1 cellular context compared by ENCODE assay signal in the genomic region with DNA sequence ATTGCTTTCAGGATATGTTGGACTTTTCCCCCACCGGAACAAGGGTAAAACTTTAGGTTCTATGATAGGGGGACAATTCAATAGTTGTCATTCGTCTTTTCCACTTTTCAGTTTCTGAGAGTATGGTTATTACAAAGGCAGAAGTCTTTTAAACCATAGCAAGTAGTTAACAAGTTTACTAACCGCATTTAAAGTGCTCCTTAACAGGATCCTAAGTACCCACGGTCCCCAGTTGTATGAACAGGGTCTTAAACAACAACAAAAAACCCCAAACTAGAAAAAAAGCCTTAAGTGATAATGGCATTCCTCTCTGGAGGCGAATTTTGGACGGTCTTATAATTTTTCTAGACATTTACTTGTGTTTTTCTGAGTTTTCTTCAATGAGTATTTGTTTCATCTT.
TF ChIP-seq lines count a peak whose summit lies in the region.

No MANE protein-coding gene starts in this region.

TF ChIP-seq in GM23338, 12 proteins besides CTCF, POLR2A, EP300 and RAD21 (continued from another document):
- TF ChIP-seq REST (IDR thresholded peaks at IDR 0.05; ENCODE audit: unreplicated experiment) (no peak), STAT1 (IDR thresholded peaks at IDR 0.05; ENCODE audit: unreplicated experiment) (no peak), POLR2AphosphoS5 (IDR thresholded peaks at IDR 0.05; ENCODE audit: low read depth) (no peak), ZNF331 (CRISPR knock-in tag; IDR thresholded peaks at IDR 0.05; ENCODE audit: low read depth) (no peak)
- TF ChIP-seq, protein P1, sequence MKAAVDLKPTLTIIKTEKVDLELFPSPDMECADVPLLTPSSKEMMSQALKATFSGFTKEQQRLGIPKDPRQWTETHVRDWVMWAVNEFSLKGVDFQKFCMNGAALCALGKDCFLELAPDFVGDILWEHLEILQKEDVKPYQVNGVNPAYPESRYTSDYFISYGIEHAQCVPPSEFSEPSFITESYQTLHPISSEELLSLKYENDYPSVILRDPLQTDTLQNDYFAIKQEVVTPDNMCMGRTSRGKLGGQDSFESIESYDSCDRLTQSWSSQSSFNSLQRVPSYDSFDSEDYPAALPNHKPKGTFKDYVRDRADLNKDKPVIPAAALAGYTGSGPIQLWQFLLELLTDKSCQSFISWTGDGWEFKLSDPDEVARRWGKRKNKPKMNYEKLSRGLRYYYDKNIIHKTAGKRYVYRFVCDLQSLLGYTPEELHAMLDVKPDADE (IDR thresholded peaks at IDR 0.05) = no peak
